In genomic region chr6:124577734-124578281, GRCh38 we compare ENCODE assay signal across 23 cellular contexts.
"Had no signal": no experiment of that assay in that cellular context is flagged by ENCODE, and none has a peak within 500 bp of the region (broad histone marks: within the 10 kb centered on the region; RNA-seq: fewer than 3 reads in every experiment).

No MANE protein-coding gene starts in this region.

- H3K36me3 Mint-ChIP-seq: mesothelial cell of epicardium; natural killer cell; neural progenitor cell; stimulated activated naive B cell treated with anti-CD40 and anti-IgM and Interleukin-4, amounts not matched to agents 10 μg/mL and 1 μg/mL and 100 μg/mL, for 72 hours had no signal

- ATAC-seq: left colon; natural killer cell; pancreas; psoas muscle; sciatic nerve; stimulated activated naive B cell treated with anti-CD40 and anti-IgM and Interleukin-4, amounts not matched to agents 10 μg/mL and 1 μg/mL and 100 μg/mL, for 72 hours; stimulated activated naive CD8-positive, alpha-beta T cell treated with anti-CD3 and anti-CD28 coated beads, Interleukin-15, amount 100 ng/mL, for 72 hours had no signal

- H3K9ac ChIP-seq: neural progenitor cell had no signal

- H3K4me1 ChIP-seq: neural progenitor cell, pancreas, psoas muscle, spleen, testis, tibial nerve had no signal

- H3K27ac ChIP-seq: hepatocyte, neural progenitor cell, pancreas, psoas muscle, spleen, testis, tibial nerve had no signal

- H3K79me2 ChIP-seq: hepatocyte had no signal

- DNase-seq: cerebellar nuclear complex; erythroblast; foreskin melanocyte; head of caudate nucleus; left colon; natural killer cell; occipital lobe; pancreas; psoas muscle; retina; spleen; stimulated activated CD4-positive, alpha-beta T cell treated with anti-CD3 and anti-CD28 coated beads, Interleukin-15, amount 100 ng/mL, for 24 hours; stimulated activated CD4-positive, alpha-beta T cell treated with anti-CD3 and anti-CD28 coated beads, Interleukin-1b, Interleukin-23, amount 100 ng/mL, for 48 hours; stimulated activated CD4-positive, alpha-beta T cell treated with anti-CD3 and anti-CD28 coated beads, Interleukin-4, amount 100 ng/mL, for 24 hours; stimulated activated naive B cell treated with anti-CD40 and anti-IgM and Interleukin-4, amounts not matched to agents 10 μg/mL and 1 μg/mL and 100 μg/mL, for 72 hours; stimulated activated naive CD8-positive, alpha-beta T cell treated with anti-CD3 and anti-CD28 coated beads, Interleukin-15, amount 100 ng/mL, for 72 hours; testis had no signal

- H3K36me3 ChIP-seq: neural progenitor cell, pancreas, spleen, tibial nerve had no signal

- H3K27me3 ChIP-seq: hepatocyte, neural progenitor cell, pancreas, spleen, testis, tibial nerve had no signal

- H3K4me3 Mint-ChIP-seq: dendritic cell treated with granulocyte-macrophage colony-stimulating factor and Interleukin-4, amounts not matched to agents 40 ng/mL and 50 ng/mL, for 4 days; mesothelial cell of epicardium; natural killer cell; neural progenitor cell; stimulated activated naive B cell treated with anti-CD40 and anti-IgM and Interleukin-4, amounts not matched to agents 10 μg/mL and 1 μg/mL and 100 μg/mL, for 72 hours; stimulated activated naive CD8-positive, alpha-beta T cell treated with anti-CD3 and anti-CD28 coated beads, Interleukin-15, amount 100 ng/mL, for 72 hours had no signal

- H3K4me3 ChIP-seq: hepatocyte, neural progenitor cell, pancreas, psoas muscle, spleen, testis, tibial nerve had no signal

- H3K27me3 Mint-ChIP-seq: dendritic cell treated with granulocyte-macrophage colony-stimulating factor and Interleukin-4, amounts not matched to agents 40 ng/mL and 50 ng/mL, for 4 days; stimulated activated naive B cell treated with anti-CD40 and anti-IgM and Interleukin-4, amounts not matched to agents 10 μg/mL and 1 μg/mL and 100 μg/mL, for 72 hours; stimulated activated naive CD8-positive, alpha-beta T cell treated with anti-CD3 and anti-CD28 coated beads, Interleukin-15, amount 100 ng/mL, for 72 hours had no signal

- H3K9me3 ChIP-seq: pancreas, psoas muscle, spleen, testis had no signal

- H3K4me2 ChIP-seq: hepatocyte, neural progenitor cell had no signal

- H3K4me1 Mint-ChIP-seq: mesothelial cell of epicardium; natural killer cell; neural progenitor cell; stimulated activated naive B cell treated with anti-CD40 and anti-IgM and Interleukin-4, amounts not matched to agents 10 μg/mL and 1 μg/mL and 100 μg/mL, for 72 hours; stimulated activated naive CD8-positive, alpha-beta T cell treated with anti-CD3 and anti-CD28 coated beads, Interleukin-15, amount 100 ng/mL, for 72 hours had no signal

- H3K9me3 Mint-ChIP-seq: mesothelial cell of epicardium, neural progenitor cell had no signal

- H3K27ac Mint-ChIP-seq: dendritic cell treated with granulocyte-macrophage colony-stimulating factor and Interleukin-4, amounts not matched to agents 40 ng/mL and 50 ng/mL, for 4 days; mesothelial cell of epicardium; natural killer cell; neural progenitor cell; stimulated activated naive B cell treated with anti-CD40 and anti-IgM and Interleukin-4, amounts not matched to agents 10 μg/mL and 1 μg/mL and 100 μg/mL, for 72 hours; stimulated activated naive CD8-positive, alpha-beta T cell treated with anti-CD3 and anti-CD28 coated beads, Interleukin-15, amount 100 ng/mL, for 72 hours had no signal
